Comparison of ENCODE assay signal across 2 cellular contexts in the genomic region with DNA sequence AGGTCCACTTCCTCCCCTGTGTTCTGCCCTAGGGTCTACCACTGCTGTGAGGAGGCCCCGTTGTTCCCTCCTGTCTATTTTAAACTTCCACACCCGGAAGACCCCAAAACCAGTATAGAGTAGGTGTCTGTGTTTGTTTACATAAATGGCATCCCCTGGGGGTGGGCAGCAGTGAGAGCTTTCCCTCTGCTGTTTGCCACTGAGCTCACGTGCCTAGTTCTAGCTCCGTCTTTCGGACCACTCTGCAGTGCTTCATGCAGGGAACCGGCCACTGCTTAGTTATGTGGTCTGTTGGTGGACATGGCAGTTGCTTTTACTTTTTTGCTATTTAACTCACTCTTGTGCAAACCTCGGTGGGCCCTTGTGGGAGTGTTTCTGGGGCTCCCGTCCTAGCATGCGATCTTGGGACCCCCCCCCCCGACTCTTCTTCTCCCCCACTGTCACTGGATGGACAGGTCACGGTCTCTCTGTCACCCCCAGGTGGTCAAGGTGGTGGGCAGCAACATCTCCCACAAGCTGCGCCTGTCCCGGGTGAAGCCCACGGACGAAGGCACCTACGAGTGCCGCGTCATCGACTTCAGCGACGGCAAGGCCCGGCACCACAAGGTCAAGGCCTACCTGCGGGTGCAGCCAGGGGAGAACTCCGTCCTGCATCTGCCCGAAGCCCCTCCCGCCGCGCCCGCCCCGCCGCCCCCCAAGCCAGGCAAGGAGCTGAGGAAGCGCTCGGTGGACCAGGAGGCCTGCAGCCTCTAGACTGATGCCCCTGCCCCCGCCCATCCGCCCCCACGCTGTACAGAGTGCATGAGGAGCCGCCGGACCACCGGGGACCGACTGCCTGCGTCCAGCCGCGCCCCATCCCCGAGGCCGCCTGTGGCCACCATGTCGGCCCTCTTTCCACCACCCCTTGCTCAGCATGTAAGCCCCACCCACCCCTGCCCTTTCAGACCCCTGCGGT.
TF ChIP-seq lines count a peak whose summit lies in the region.

No MANE protein-coding gene starts in this region.

TF ChIP-seq in SK-N-SH, 30 proteins besides CTCF, POLR2A, EP300 and RAD21 (continued from another document):
- no peak for TF ChIP-seq RXRA (IDR thresholded peaks at IDR 0.05; ENCODE audit: borderline replicate concordance, low read depth)
- TF ChIP-seq NRF1 (IDR thresholded peaks at IDR 0.05; ENCODE audit: low read depth, low read length): no peak
- TF ChIP-seq TAF1 (IDR thresholded peaks at IDR 0.05; ENCODE audit: borderline replicate concordance, low read depth, low read length): no peak
- TF ChIP-seq, protein P1, sequence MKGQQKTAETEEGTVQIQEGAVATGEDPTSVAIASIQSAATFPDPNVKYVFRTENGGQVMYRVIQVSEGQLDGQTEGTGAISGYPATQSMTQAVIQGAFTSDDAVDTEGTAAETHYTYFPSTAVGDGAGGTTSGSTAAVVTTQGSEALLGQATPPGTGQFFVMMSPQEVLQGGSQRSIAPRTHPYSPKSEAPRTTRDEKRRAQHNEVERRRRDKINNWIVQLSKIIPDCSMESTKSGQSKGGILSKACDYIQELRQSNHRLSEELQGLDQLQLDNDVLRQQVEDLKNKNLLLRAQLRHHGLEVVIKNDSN (IDR thresholded peaks at IDR 0.05; ENCODE audit: borderline replicate concordance, low read depth): no peak
- no peak for TF ChIP-seq FOXJ3 (CRISPR knock-in tag; IDR thresholded peaks at IDR 0.05)
- TF ChIP-seq, protein P2, sequence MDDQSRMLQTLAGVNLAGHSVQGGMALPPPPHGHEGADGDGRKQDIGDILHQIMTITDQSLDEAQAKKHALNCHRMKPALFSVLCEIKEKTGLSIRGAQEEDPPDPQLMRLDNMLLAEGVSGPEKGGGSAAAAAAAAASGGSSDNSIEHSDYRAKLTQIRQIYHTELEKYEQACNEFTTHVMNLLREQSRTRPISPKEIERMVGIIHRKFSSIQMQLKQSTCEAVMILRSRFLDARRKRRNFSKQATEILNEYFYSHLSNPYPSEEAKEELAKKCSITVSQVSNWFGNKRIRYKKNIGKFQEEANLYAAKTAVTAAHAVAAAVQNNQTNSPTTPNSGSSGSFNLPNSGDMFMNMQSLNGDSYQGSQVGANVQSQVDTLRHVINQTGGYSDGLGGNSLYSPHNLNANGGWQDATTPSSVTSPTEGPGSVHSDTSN (IDR thresholded peaks at IDR 0.05): no peak

TF ChIP-seq in SK-N-SH treated with all-trans-retinoic acid at 6 μM for 48 hours, 23 proteins besides CTCF, POLR2A, EP300 and RAD21 (continued from another document):
- TF ChIP-seq SNAI2 (CRISPR knock-in tag; IDR thresholded peaks at IDR 0.05): no peak
- no peak for TF ChIP-seq OSR1 (CRISPR knock-in tag; IDR thresholded peaks at IDR 0.05)
- no peak for TF ChIP-seq ZFP3 (CRISPR knock-in tag; IDR thresholded peaks at IDR 0.05)
- no peak for TF ChIP-seq ZNF8 (CRISPR knock-in tag; IDR thresholded peaks at IDR 0.05)
- no peak for TF ChIP-seq GLIS3 (CRISPR knock-in tag; IDR thresholded peaks at IDR 0.05)
- no peak for TF ChIP-seq ZC3H10 (CRISPR knock-in tag; IDR thresholded peaks at IDR 0.05)
- TF ChIP-seq CSRNP3 (CRISPR knock-in tag; IDR thresholded peaks at IDR 0.05): no peak
- TF ChIP-seq, protein P3, sequence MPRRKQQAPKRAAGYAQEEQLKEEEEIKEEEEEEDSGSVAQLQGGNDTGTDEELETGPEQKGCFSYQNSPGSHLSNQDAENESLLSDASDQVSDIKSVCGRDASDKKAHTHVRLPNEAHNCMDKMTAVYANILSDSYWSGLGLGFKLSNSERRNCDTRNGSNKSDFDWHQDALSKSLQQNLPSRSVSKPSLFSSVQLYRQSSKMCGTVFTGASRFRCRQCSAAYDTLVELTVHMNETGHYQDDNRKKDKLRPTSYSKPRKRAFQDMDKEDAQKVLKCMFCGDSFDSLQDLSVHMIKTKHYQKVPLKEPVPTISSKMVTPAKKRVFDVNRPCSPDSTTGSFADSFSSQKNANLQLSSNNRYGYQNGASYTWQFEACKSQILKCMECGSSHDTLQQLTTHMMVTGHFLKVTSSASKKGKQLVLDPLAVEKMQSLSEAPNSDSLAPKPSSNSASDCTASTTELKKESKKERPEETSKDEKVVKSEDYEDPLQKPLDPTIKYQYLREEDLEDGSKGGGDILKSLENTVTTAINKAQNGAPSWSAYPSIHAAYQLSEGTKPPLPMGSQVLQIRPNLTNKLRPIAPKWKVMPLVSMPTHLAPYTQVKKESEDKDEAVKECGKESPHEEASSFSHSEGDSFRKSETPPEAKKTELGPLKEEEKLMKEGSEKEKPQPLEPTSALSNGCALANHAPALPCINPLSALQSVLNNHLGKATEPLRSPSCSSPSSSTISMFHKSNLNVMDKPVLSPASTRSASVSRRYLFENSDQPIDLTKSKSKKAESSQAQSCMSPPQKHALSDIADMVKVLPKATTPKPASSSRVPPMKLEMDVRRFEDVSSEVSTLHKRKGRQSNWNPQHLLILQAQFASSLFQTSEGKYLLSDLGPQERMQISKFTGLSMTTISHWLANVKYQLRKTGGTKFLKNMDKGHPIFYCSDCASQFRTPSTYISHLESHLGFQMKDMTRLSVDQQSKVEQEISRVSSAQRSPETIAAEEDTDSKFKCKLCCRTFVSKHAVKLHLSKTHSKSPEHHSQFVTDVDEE (CRISPR knock-in tag; IDR thresholded peaks at IDR 0.05): no peak
- TF ChIP-seq PATZ1 (CRISPR knock-in tag; IDR thresholded peaks at IDR 0.05; ENCODE audit: borderline replicate concordance): no peak
- no peak for TF ChIP-seq ESRRG (CRISPR knock-in tag; IDR thresholded peaks at IDR 0.05)
